In genomic region chr19:35458821-35459391, GRCh38 we compare ENCODE assay signal across 1 cellular context.
TF ChIP-seq lines count a peak whose summit lies in the region.

No MANE protein-coding gene starts in this region.

TF ChIP-seq in K562, 482 proteins besides CTCF, POLR2A, EP300 and RAD21:
- TF ChIP-seq SPI1 (IDR thresholded peaks at IDR 0.05; ENCODE audit: borderline replicate concordance, low read depth, low read length) (peak; percentile 93), ZNF280A (IDR thresholded peaks at IDR 0.05; ENCODE audit: low read depth, partially characterized antibody) (no peak), KDM4B (IDR thresholded peaks at IDR 0.05; ENCODE audit: borderline replicate concordance in 2 of 2, low read depth in 1 of 2) (no peak), PPARD (CRISPR knock-in tag; IDR thresholded peaks at IDR 0.05) (no peak), POLR2H (tag; IDR thresholded peaks at IDR 0.05; ENCODE audit: low read depth) (no peak)
